In genomic region chr9:70941191-70941590, GRCh38 we compare ENCODE assay signal across 2 cellular contexts.
TF ChIP-seq lines count a peak whose summit lies in the region.

No MANE protein-coding gene starts in this region.

TF ChIP-seq in GM23338, 12 proteins besides CTCF, POLR2A, EP300 and RAD21 (continued from another document):
- no peak for TF ChIP-seq JUNB (IDR thresholded peaks at IDR 0.05; ENCODE audit: unreplicated experiment)
- TF ChIP-seq EZH2phosphoT487 (IDR thresholded peaks at IDR 0.05; ENCODE audit: unreplicated experiment): no peak
- TF ChIP-seq CREB1 (CRISPR knock-in tag; IDR thresholded peaks at IDR 0.05; ENCODE audit: low read depth): no peak
- TF ChIP-seq ETS1 (IDR thresholded peaks at IDR 0.05): no peak
- TF ChIP-seq, protein P1, sequence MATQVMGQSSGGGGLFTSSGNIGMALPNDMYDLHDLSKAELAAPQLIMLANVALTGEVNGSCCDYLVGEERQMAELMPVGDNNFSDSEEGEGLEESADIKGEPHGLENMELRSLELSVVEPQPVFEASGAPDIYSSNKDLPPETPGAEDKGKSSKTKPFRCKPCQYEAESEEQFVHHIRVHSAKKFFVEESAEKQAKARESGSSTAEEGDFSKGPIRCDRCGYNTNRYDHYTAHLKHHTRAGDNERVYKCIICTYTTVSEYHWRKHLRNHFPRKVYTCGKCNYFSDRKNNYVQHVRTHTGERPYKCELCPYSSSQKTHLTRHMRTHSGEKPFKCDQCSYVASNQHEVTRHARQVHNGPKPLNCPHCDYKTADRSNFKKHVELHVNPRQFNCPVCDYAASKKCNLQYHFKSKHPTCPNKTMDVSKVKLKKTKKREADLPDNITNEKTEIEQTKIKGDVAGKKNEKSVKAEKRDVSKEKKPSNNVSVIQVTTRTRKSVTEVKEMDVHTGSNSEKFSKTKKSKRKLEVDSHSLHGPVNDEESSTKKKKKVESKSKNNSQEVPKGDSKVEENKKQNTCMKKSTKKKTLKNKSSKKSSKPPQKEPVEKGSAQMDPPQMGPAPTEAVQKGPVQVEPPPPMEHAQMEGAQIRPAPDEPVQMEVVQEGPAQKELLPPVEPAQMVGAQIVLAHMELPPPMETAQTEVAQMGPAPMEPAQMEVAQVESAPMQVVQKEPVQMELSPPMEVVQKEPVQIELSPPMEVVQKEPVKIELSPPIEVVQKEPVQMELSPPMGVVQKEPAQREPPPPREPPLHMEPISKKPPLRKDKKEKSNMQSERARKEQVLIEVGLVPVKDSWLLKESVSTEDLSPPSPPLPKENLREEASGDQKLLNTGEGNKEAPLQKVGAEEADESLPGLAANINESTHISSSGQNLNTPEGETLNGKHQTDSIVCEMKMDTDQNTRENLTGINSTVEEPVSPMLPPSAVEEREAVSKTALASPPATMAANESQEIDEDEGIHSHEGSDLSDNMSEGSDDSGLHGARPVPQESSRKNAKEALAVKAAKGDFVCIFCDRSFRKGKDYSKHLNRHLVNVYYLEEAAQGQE (IDR thresholded peaks at IDR 0.05; ENCODE audit: unreplicated experiment): no peak
- TF ChIP-seq STAT1 (IDR thresholded peaks at IDR 0.05; ENCODE audit: unreplicated experiment): no peak
- TF ChIP-seq, protein P2, sequence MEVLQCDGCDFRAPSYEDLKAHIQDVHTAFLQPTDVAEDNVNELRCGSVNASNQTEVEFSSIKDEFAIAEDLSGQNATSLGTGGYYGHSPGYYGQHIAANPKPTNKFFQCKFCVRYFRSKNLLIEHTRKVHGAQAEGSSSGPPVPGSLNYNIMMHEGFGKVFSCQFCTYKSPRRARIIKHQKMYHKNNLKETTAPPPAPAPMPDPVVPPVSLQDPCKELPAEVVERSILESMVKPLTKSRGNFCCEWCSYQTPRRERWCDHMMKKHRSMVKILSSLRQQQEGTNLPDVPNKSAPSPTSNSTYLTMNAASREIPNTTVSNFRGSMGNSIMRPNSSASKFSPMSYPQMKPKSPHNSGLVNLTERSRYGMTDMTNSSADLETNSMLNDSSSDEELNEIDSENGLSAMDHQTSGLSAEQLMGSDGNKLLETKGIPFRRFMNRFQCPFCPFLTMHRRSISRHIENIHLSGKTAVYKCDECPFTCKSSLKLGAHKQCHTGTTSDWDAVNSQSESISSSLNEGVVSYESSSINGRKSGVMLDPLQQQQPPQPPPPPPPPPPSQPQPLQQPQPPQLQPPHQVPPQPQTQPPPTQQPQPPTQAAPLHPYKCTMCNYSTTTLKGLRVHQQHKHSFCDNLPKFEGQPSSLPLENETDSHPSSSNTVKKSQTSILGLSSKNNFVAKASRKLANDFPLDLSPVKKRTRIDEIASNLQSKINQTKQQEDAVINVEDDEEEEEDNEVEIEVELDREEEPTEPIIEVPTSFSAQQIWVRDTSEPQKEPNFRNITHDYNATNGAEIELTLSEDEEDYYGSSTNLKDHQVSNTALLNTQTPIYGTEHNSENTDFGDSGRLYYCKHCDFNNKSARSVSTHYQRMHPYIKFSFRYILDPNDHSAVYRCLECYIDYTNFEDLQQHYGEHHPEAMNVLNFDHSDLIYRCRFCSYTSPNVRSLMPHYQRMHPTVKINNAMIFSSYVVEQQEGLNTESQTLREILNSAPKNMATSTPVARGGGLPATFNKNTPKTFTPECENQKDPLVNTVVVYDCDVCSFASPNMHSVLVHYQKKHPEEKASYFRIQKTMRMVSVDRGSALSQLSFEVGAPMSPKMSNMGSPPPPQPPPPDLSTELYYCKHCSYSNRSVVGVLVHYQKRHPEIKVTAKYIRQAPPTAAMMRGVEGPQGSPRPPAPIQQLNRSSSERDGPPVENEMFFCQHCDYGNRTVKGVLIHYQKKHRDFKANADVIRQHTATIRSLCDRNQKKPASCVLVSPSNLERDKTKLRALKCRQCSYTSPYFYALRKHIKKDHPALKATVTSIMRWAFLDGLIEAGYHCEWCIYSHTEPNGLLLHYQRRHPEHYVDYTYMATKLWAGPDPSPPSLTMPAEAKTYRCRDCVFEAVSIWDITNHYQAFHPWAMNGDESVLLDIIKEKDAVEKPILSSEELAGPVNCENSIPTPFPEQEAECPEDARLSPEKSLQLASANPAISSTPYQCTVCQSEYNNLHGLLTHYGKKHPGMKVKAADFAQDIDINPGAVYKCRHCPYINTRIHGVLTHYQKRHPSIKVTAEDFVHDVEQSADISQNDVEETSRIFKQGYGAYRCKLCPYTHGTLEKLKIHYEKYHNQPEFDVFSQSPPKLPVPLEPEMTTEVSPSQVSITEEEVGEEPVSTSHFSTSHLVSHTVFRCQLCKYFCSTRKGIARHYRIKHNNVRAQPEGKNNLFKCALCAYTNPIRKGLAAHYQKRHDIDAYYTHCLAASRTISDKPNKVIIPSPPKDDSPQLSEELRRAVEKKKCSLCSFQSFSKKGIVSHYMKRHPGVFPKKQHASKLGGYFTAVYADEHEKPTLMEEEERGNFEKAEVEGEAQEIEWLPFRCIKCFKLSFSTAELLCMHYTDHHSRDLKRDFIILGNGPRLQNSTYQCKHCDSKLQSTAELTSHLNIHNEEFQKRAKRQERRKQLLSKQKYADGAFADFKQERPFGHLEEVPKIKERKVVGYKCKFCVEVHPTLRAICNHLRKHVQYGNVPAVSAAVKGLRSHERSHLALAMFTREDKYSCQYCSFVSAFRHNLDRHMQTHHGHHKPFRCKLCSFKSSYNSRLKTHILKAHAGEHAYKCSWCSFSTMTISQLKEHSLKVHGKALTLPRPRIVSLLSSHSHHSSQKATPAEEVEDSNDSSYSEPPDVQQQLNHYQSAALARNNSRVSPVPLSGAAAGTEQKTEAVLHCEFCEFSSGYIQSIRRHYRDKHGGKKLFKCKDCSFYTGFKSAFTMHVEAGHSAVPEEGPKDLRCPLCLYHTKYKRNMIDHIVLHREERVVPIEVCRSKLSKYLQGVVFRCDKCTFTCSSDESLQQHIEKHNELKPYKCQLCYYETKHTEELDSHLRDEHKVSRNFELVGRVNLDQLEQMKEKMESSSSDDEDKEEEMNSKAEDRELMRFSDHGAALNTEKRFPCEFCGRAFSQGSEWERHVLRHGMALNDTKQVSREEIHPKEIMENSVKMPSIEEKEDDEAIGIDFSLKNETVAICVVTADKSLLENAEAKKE (CRISPR knock-in tag; IDR thresholded peaks at IDR 0.05): no peak
- no peak for TF ChIP-seq EZH2 (IDR thresholded peaks at IDR 0.05; ENCODE audit: low read depth, unreplicated experiment)
- TF ChIP-seq ZNF331 (CRISPR knock-in tag; IDR thresholded peaks at IDR 0.05; ENCODE audit: low read depth): no peak
- no peak for TF ChIP-seq NANOG (IDR thresholded peaks at IDR 0.05; ENCODE audit: borderline replicate concordance)

TF ChIP-seq in WTC11, 78 proteins besides CTCF, POLR2A, EP300 and RAD21:
- no peak for TF ChIP-seq ZNF671 (CRISPR knock-in tag; IDR thresholded peaks at IDR 0.05)
- TF ChIP-seq NR2C2 (CRISPR knock-in tag; IDR thresholded peaks at IDR 0.05): no peak
- TF ChIP-seq E2F5 (CRISPR knock-in tag; IDR thresholded peaks at IDR 0.05): no peak
- TF ChIP-seq ZBTB21 (CRISPR knock-in tag; IDR thresholded peaks at IDR 0.05; ENCODE audit: borderline replicate concordance): no peak
- TF ChIP-seq RORB (CRISPR knock-in tag; IDR thresholded peaks at IDR 0.05): no peak
- no peak for TF ChIP-seq NFE2L1 (CRISPR knock-in tag; IDR thresholded peaks at IDR 0.05)
- no peak for TF ChIP-seq ATF1 (CRISPR knock-in tag; IDR thresholded peaks at IDR 0.05)
- no peak for TF ChIP-seq TEAD4 (CRISPR knock-in tag; IDR thresholded peaks at IDR 0.05)
- TF ChIP-seq, protein P3, sequence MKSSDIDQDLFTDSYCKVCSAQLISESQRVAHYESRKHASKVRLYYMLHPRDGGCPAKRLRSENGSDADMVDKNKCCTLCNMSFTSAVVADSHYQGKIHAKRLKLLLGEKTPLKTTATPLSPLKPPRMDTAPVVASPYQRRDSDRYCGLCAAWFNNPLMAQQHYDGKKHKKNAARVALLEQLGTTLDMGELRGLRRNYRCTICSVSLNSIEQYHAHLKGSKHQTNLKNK (CRISPR knock-in tag; IDR thresholded peaks at IDR 0.05): no peak
- TF ChIP-seq ZNF263 (CRISPR knock-in tag; IDR thresholded peaks at IDR 0.05; ENCODE audit: low read depth): no peak
- TF ChIP-seq JUN (CRISPR knock-in tag; IDR thresholded peaks at IDR 0.05): no peak
- no peak for TF ChIP-seq ZNF416 (CRISPR knock-in tag; IDR thresholded peaks at IDR 0.05)
- TF ChIP-seq ZNF232 (CRISPR knock-in tag; IDR thresholded peaks at IDR 0.05): no peak
- TF ChIP-seq SOX15 (CRISPR knock-in tag; IDR thresholded peaks at IDR 0.05): no peak
- TF ChIP-seq, protein P4, sequence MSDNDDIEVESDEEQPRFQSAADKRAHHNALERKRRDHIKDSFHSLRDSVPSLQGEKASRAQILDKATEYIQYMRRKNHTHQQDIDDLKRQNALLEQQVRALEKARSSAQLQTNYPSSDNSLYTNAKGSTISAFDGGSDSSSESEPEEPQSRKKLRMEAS (CRISPR knock-in tag; IDR thresholded peaks at IDR 0.05): no peak
- no peak for TF ChIP-seq ATF2 (CRISPR knock-in tag; IDR thresholded peaks at IDR 0.05; ENCODE audit: borderline replicate concordance, low read depth)
- TF ChIP-seq TP53 (CRISPR knock-in tag; IDR thresholded peaks at IDR 0.05): no peak
- no peak for TF ChIP-seq ZNF396 (CRISPR knock-in tag; IDR thresholded peaks at IDR 0.05; ENCODE audit: borderline replicate concordance)
- no peak for TF ChIP-seq FOXP1 (CRISPR knock-in tag; IDR thresholded peaks at IDR 0.05; ENCODE audit: borderline replicate concordance)
- TF ChIP-seq HMGXB4 (CRISPR knock-in tag; IDR thresholded peaks at IDR 0.05): no peak
